Comparison of ENCODE assay signal across 8 cellular contexts in the genomic region with DNA sequence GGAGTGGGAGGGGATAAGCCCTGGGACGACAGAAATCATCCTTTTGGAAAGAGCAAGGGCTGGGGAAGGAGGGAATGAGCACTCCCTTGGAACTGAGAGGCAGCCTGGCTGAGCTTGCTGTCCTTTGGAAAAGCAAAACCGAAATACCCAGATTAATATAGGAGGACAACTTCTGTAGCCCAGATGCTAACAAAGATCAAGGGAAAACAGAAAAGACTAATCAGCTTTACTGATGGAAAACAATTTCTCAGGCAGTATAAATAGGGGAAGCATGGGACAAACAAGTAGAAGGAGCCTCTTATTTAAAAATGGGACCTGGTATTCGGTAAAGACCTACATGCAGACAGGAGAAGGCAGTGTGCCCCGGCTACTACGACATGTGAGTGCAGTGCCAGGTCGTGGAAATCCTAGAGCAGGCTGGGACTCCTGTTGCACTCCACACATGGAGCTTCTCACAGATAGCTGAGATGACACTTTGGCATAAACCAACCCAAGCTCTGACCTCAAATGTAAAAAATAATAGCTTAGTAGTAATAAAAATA. TPM values are rescaled to one million over a fixed set of nuclear protein-coding genes. Genes with fewer than 3 reads are reported as not detected.
A peak's percentile ranks its signal among the peaks of the same experiment; 100 is the strongest.
DNase-seq lines count a peak whose midpoint lies in the region; ATAC-seq and TF ChIP-seq lines count a peak whose summit lies in the region.

No MANE protein-coding gene starts in this region.

- peaks cover 23% of the 10 kb centered on the region for H4K20me1 ChIP-seq in osteoblast (ENCODE audit: insufficient read depth, low read length)

- H3K4me1 ChIP-seq in osteoblast (ENCODE audit: insufficient read depth, low read length), result peaks cover 44% of the 10 kb centered on the region

- no peaks in the 10 kb centered on the region for H3K36me3 Mint-ChIP-seq in activated naive CD4-positive, alpha-beta T cell treated with anti-CD3 and anti-CD28 coated beads for 36 hours (ENCODE audit: low read depth)

- peak; percentile 6 for DNase-seq in activated naive CD4-positive, alpha-beta T cell treated with anti-CD3 and anti-CD28 coated beads for 36 hours
- no peak for DNase-seq in activated naive CD4-positive, alpha-beta T cell treated with anti-CD3 and anti-CD28 coated beads, Interleukin-2, amount 50 U/mL, for 16 hours
- DNase-seq in fibroblast of the aortic adventitia (ENCODE audit: low read depth), result no peak
- peak; percentile 89 for DNase-seq in osteoblast (ENCODE audit: insufficient read length, low spot score, missing footprints)
- DNase-seq in AG20443 (ENCODE audit: low spot score), result no peak
- DNase-seq in NCI-H2029 treated with DMSO at 0.1 percent for 48 hours (lab: John Stamatoyannopoulos, UW), result no peak

- no peak for TF ChIP-seq CTCF in WI38 (IDR thresholded peaks at IDR 0.05; ENCODE audit: low read depth, low read length)
- TF ChIP-seq CTCF in fibroblast of the aortic adventitia (IDR thresholded peaks at IDR 0.05; ENCODE audit: insufficient read depth, low read length), result no peak
- TF ChIP-seq CTCF in osteoblast (IDR thresholded peaks at IDR 0.05; ENCODE audit: extremely low read depth, low read depth, low read length), result no peak

- H3K4me1 Mint-ChIP-seq in activated naive CD4-positive, alpha-beta T cell treated with anti-CD3 and anti-CD28 coated beads for 36 hours (ENCODE audit: low read depth), result peaks cover 21% of the 10 kb centered on the region

- no peaks in the 10 kb centered on the region for H3K9me3 Mint-ChIP-seq in activated naive CD4-positive, alpha-beta T cell treated with anti-CD3 and anti-CD28 coated beads for 36 hours

- no peaks in the 10 kb centered on the region for H3K27me3 ChIP-seq in osteoblast (ENCODE audit: insufficient read depth, low read length)

- peak overlapping the region; percentile 72 for H3K4me2 ChIP-seq in osteoblast (ENCODE audit: insufficient read depth, low read length)

- H3K4me3 ChIP-seq in WI38 (ENCODE audit: low read depth, low read length), result peak overlapping the region; percentile 67
- peak overlapping the region; percentile 68 for H3K4me3 ChIP-seq in fibroblast of the aortic adventitia (ENCODE audit: low read depth, low read length)
- H3K4me3 ChIP-seq in osteoblast (ENCODE audit: insufficient read depth, low read length), result peak overlapping the region; percentile 90

- CTCF ChIA-PET in activated naive CD4-positive, alpha-beta T cell treated with anti-CD3 and anti-CD28 coated beads for 36 hours (lab: Charles Lee), result interaction anchor here (0.5 to 2.3 kb wide), 3 partner anchors 9 to 32 kb away, joined by 3 to 13 read pairs (median 3); no protein-coding TSS in a partner anchor

- peaks cover 7% of the 10 kb centered on the region for H3K27me3 Mint-ChIP-seq in activated naive CD4-positive, alpha-beta T cell treated with anti-CD3 and anti-CD28 coated beads for 36 hours (ENCODE audit: low read depth)

- no peak overlapping the region for H3K27ac Mint-ChIP-seq in activated naive CD4-positive, alpha-beta T cell treated with anti-CD3 and anti-CD28 coated beads for 36 hours

- peaks cover 42% of the 10 kb centered on the region for H3K79me2 ChIP-seq in osteoblast (ENCODE audit: insufficient read depth, low read length)

- ATAC-seq in HG02981 (IDR thresholded peaks at IDR 0.05; ENCODE audit: unreplicated experiment), result no peak

- no peaks in the 10 kb centered on the region for H3K9me3 ChIP-seq in osteoblast (ENCODE audit: low read depth, low read length)

- H2AFZ ChIP-seq in osteoblast (ENCODE audit: low read length), result peak overlapping the region; percentile 87

- intact Hi-C loops in activated naive CD4-positive, alpha-beta T cell treated with anti-CD3 and anti-CD28 coated beads for 36 hours (cut with micrococcal nuclease), result loop anchor here (5.0 kb wide), 1 partner anchor 185 kb away; no protein-coding TSS in a partner anchor

- H3K36me3 ChIP-seq in osteoblast (ENCODE audit: insufficient read depth, low read length), result peaks cover 25% of the 10 kb centered on the region

- peak overlapping the region; percentile 84 for H3K4me3 Mint-ChIP-seq in activated naive CD4-positive, alpha-beta T cell treated with anti-CD3 and anti-CD28 coated beads for 36 hours

- H3K27ac ChIP-seq in osteoblast (ENCODE audit: low read depth, low read length), result peak overlapping the region; percentile 45

RNA-seq across cellular contexts. Expression of gene DSEL, which starts 0.8 kb away (rescaled TPM):
- total RNA-seq in activated naive CD4-positive, alpha-beta T cell treated with anti-CD3 and anti-CD28 coated beads for 36 hours, result under 1 TPM; 0.10 TPM
- total RNA-seq in fibroblast of the aortic adventitia (ENCODE audit: low replicate concordance) (18.5 and 108 TPM in 2 replicates), osteoblast (119 and 157 TPM in 2 replicates)

Comparison
In these comparisons a context has a peak if more than half of its experiments do, and no peak if none do; other contexts are left out.
1. DNase-seq: peak in activated naive CD4-positive, alpha-beta T cell treated with anti-CD3 and anti-CD28 coated beads for 36 hours (single experiment) and osteoblast (single experiment); none in activated naive CD4-positive, alpha-beta T cell treated with anti-CD3 and anti-CD28 coated beads, Interleukin-2, amount 50 U/mL, for 16 hours (single experiment), fibroblast of the aortic adventitia (single experiment), AG20443 (single experiment) and NCI-H2029 treated with DMSO at 0.1 percent for 48 hours (single experiment).
2. RNA of gene DSEL, which starts 0.8 kb away (total RNA-seq): 119 to 157 TPM in osteoblast and 18.5 to 108 TPM in fibroblast of the aortic adventitia; 0.10 TPM in activated naive CD4-positive, alpha-beta T cell treated with anti-CD3 and anti-CD28 coated beads for 36 hours; every median in the first group is over 10 times any median in the second.
3. Peak in every context shown above with its lines, with median percentiles within 50 percentile points of each other: H3K4me3 ChIP-seq.